ENCODE assay signal across 1 cellular context in genomic region chr18:79884963-79885728, GRCh38.
TF ChIP-seq lines count a peak whose summit lies in the region.

No MANE protein-coding gene starts in this region.

TF ChIP-seq in Ishikawa, 13 proteins besides CTCF, POLR2A, EP300 and RAD21:
- no peak for TF ChIP-seq TEAD4 (IDR thresholded peaks at IDR 0.05)
- no peak for TF ChIP-seq ZBTB7A (IDR thresholded peaks at IDR 0.05; ENCODE audit: low read depth)
- TF ChIP-seq TAF1 (IDR thresholded peaks at IDR 0.05; ENCODE audit: low read depth) = no peak
- no peak for TF ChIP-seq TCF12 (IDR thresholded peaks at IDR 0.05; ENCODE audit: low read depth)
- TF ChIP-seq CREB1 (IDR thresholded peaks at IDR 0.05; ENCODE audit: low read depth) = no peak
- TF ChIP-seq EGR1 (IDR thresholded peaks at IDR 0.05) = no peak
- no peak for TF ChIP-seq YY1 (IDR thresholded peaks at IDR 0.05; ENCODE audit: low read depth)
- TF ChIP-seq USF1 (IDR thresholded peaks at IDR 0.05) = no peak
- no peak for TF ChIP-seq MAX (IDR thresholded peaks at IDR 0.05)
- no peak for TF ChIP-seq NFIC (IDR thresholded peaks at IDR 0.05)
- TF ChIP-seq CEBPB (IDR thresholded peaks at IDR 0.05) = no peak
- no peak for TF ChIP-seq FOXM1 (IDR thresholded peaks at IDR 0.05; ENCODE audit: borderline replicate concordance, low read depth)
- TF ChIP-seq, protein P1, sequence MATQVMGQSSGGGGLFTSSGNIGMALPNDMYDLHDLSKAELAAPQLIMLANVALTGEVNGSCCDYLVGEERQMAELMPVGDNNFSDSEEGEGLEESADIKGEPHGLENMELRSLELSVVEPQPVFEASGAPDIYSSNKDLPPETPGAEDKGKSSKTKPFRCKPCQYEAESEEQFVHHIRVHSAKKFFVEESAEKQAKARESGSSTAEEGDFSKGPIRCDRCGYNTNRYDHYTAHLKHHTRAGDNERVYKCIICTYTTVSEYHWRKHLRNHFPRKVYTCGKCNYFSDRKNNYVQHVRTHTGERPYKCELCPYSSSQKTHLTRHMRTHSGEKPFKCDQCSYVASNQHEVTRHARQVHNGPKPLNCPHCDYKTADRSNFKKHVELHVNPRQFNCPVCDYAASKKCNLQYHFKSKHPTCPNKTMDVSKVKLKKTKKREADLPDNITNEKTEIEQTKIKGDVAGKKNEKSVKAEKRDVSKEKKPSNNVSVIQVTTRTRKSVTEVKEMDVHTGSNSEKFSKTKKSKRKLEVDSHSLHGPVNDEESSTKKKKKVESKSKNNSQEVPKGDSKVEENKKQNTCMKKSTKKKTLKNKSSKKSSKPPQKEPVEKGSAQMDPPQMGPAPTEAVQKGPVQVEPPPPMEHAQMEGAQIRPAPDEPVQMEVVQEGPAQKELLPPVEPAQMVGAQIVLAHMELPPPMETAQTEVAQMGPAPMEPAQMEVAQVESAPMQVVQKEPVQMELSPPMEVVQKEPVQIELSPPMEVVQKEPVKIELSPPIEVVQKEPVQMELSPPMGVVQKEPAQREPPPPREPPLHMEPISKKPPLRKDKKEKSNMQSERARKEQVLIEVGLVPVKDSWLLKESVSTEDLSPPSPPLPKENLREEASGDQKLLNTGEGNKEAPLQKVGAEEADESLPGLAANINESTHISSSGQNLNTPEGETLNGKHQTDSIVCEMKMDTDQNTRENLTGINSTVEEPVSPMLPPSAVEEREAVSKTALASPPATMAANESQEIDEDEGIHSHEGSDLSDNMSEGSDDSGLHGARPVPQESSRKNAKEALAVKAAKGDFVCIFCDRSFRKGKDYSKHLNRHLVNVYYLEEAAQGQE (IDR thresholded peaks at IDR 0.05; ENCODE audit: low read depth) = no peak
TF ChIP-seq in Ishikawa: peak in this region for 0.
